Comparison of ENCODE assay signal across 32 cellular contexts in genomic region chr7:88091988-88092675, GRCh38.
DNase-seq lines count a peak whose midpoint lies in the region; ATAC-seq, FAIRE-seq and TF ChIP-seq lines count a peak whose summit lies in the region.
"Had no signal": no experiment of that assay in that cellular context is flagged by ENCODE, and none has a peak within 500 bp of the region (broad histone marks: within the 10 kb centered on the region; RNA-seq: fewer than 3 reads in every experiment).

No MANE protein-coding gene starts in this region.

- ATAC-seq in activated CD8-positive, alpha-beta T cell treated with anti-CD3 and anti-CD28 coated beads for 36 hours, result no peak
- no peak for ATAC-seq in omental fat pad (ENCODE audit: low FRiP score)
- ATAC-seq: activated naive CD8-positive, alpha-beta T cell treated with anti-CD3 and anti-CD28 coated beads, Interleukin-2, amount 50 U/mL, for 24 hours; activated T-cell treated with anti-CD3 and anti-CD28 coated beads, Interleukin-2, amount 50 U/mL, for 72 hours; effector memory CD8-positive, alpha-beta T cell; left cardiac atrium; mucosa of descending colon had no signal

- CTCF ChIA-PET in A673 (lab: Charles Lee), result no interaction called here
- CTCF ChIA-PET in activated CD8-positive, alpha-beta T cell treated with anti-CD3 and anti-CD28 coated beads for 36 hours (lab: Charles Lee), result no interaction called here

- H3K27me3 ChIP-seq in A673 (replicated peaks; ENCODE audit: insufficient read depth, low read depth, low read length, poor library complexity), result no peaks in the 10 kb centered on the region
- H3K27me3 ChIP-seq: BLaER1 treated with 17β-estradiol and CSF1 and Interleukin-3, amounts not matched to agents 10 nM and 100 nM; SJSA1; tibial nerve had no signal

- no peaks in the 10 kb centered on the region for H3K36me3 ChIP-seq in A673 (ENCODE audit: insufficient read depth, low read length, poor library complexity, severe bottlenecking)
- H3K36me3 ChIP-seq: BLaER1 treated with 17β-estradiol and CSF1 and Interleukin-3, amounts not matched to agents 10 nM and 100 nM; SJSA1; tibial nerve had no signal

- H3K9me3 ChIP-seq in A673 (ENCODE audit: low read depth, low read length, poor library complexity, severe bottlenecking), result no peaks in the 10 kb centered on the region
- H3K9me3 ChIP-seq: BLaER1 treated with 17β-estradiol and CSF1 and Interleukin-3, amounts not matched to agents 10 nM and 100 nM; mucosa of descending colon; SJSA1; tibial nerve had no signal

- DNase-seq in A673 (ENCODE audit: low spot score), result peak; percentile 39
- no peak for DNase-seq in D721Med (ENCODE audit: insufficient read length, low spot score)
- peak; percentile 45 to 49 for DNase-seq in NCI-H1930 (lab: John Stamatoyannopoulos, UW)
- DNase-seq in SK-N-DZ (ENCODE audit: low spot score), result peak; percentile 83
- no peak for DNase-seq in activated CD8-positive, alpha-beta T cell treated with anti-CD3 and anti-CD28 coated beads for 36 hours
- no peak for DNase-seq in effector CD4-positive, alpha-beta T cell
- no peak for DNase-seq in omental fat pad (ENCODE audit: low spot score)
- DNase-seq: activated CD4-positive, alpha-beta T cell treated with anti-CD3 and anti-CD28 coated beads, Interleukin-2, amount 50 U/mL, for 4 hours; activated CD4-positive, CD25-positive, alpha-beta regulatory T cell; activated naive CD8-positive, alpha-beta T cell treated with anti-CD3 and anti-CD28 coated beads, Interleukin-2, amount 50 U/mL, for 24 hours; activated T-cell treated with anti-CD3 and anti-CD28 coated beads, Interleukin-2, amount 50 U/mL, for 72 hours; DMS79; effector memory CD8-positive, alpha-beta T cell; GDM1; HCEC 1CT; immature natural killer cell; IMR-90; left cardiac atrium; mucosa of descending colon; NCI-H187 treated with DMSO at 0.1 percent for 48 hours; NCI-H526; nephron progenitor cell; OCI-M1; stimulated activated CD4-positive, alpha-beta T cell treated with anti-CD3 and anti-CD28 coated beads, Interleukin-15, amount 100 ng/mL, for 24 hours; stimulated activated CD4-positive, alpha-beta T cell treated with anti-CD3 and anti-CD28 coated beads, Interleukin-4, amount 100 ng/mL, for 4 hours had no signal

- TF ChIP-seq CTCF in A673 (conservative IDR thresholded peaks at IDR 0.05; ENCODE audit: low read depth, low read length) (no peak), D721Med (IDR thresholded peaks at IDR 0.05; ENCODE audit: insufficient read depth, missing control alignments) (no peak), omental fat pad (IDR thresholded peaks at IDR 0.05) (no peak)
- no peak for TF ChIP-seq CTCF in activated CD8-positive, alpha-beta T cell treated with anti-CD3 and anti-CD28 coated beads for 36 hours (IDR thresholded peaks at IDR 0.05)

- H3K4me3 ChIP-seq in A673 (ENCODE audit: low read depth, low read length, poor library complexity, severe bottlenecking), result no peak overlapping the region
- H3K4me3 ChIP-seq: BLaER1 treated with 17β-estradiol and CSF1 and Interleukin-3, amounts not matched to agents 10 nM and 100 nM; coronary artery; mucosa of descending colon; SJSA1; tibial nerve had no signal

- no peak overlapping the region for H3K27ac Mint-ChIP-seq in activated CD8-positive, alpha-beta T cell treated with anti-CD3 and anti-CD28 coated beads for 36 hours
- H3K27ac Mint-ChIP-seq: activated naive CD8-positive, alpha-beta T cell treated with anti-CD3 and anti-CD28 coated beads, Interleukin-2, amount 50 U/mL, for 24 hours; activated T-cell treated with anti-CD3 and anti-CD28 coated beads, Interleukin-2, amount 50 U/mL, for 72 hours; nephron progenitor cell; T-helper 1 cell treated with Interleukin-12 subunit alpha and Interleukin-12 subunit beta and Interleukin-4 antibody, amounts not matched to agents 30 μg/mL and 1 μg/mL, for 36 hours had no signal

- no peak overlapping the region for H3K4me3 Mint-ChIP-seq in activated CD8-positive, alpha-beta T cell treated with anti-CD3 and anti-CD28 coated beads for 36 hours
- H3K4me3 Mint-ChIP-seq: activated naive CD8-positive, alpha-beta T cell treated with anti-CD3 and anti-CD28 coated beads, Interleukin-2, amount 50 U/mL, for 24 hours; activated T-cell treated with anti-CD3 and anti-CD28 coated beads, Interleukin-2, amount 50 U/mL, for 72 hours; effector memory CD8-positive, alpha-beta T cell; immature natural killer cell; nephron progenitor cell; T-helper 1 cell treated with Interleukin-12 subunit alpha and Interleukin-12 subunit beta and Interleukin-4 antibody, amounts not matched to agents 30 μg/mL and 1 μg/mL, for 36 hours had no signal

- BruUV-seq in A673 (replicated peaks; lab: Mats Ljungman, UMichigan), result no TSS peak

- peak; percentile 81 for FAIRE-seq in D721Med (lab: Jason Lieb, UNC)
- FAIRE-seq: astrocyte had no signal

- intact Hi-C loops in A673 (cut with micrococcal nuclease; ENCODE audit: unreplicated experiment), result no loop called here
- intact Hi-C loops in activated CD8-positive, alpha-beta T cell treated with anti-CD3 and anti-CD28 coated beads for 36 hours (cut with micrococcal nuclease), result no loop called here

- no peaks in the 10 kb centered on the region for H3K36me3 Mint-ChIP-seq in activated CD8-positive, alpha-beta T cell treated with anti-CD3 and anti-CD28 coated beads for 36 hours (ENCODE audit: low read depth)
- H3K36me3 Mint-ChIP-seq: immature natural killer cell had no signal

- H3K27ac ChIP-seq in A673 (ENCODE audit: low read depth, low read length, poor library complexity, severe bottlenecking), result no peak overlapping the region
- H3K27ac ChIP-seq: BLaER1 treated with 17β-estradiol and CSF1 and Interleukin-3, amounts not matched to agents 10 nM and 100 nM; coronary artery; RWPE1; SJSA1; tibial nerve had no signal

- POLR2A ChIA-PET in A673 (lab: Charles Lee; ENCODE audit: low non-redundant PET), result no interaction called here
- POLR2A ChIA-PET in activated CD8-positive, alpha-beta T cell treated with anti-CD3 and anti-CD28 coated beads for 36 hours (lab: Charles Lee), result no interaction called here

- peaks cover 13% of the 10 kb centered on the region for H3K4me1 Mint-ChIP-seq in activated CD8-positive, alpha-beta T cell treated with anti-CD3 and anti-CD28 coated beads for 36 hours (ENCODE audit: low read depth)

- H3K4me1 ChIP-seq in A673 (ENCODE audit: insufficient read depth, low read length, poor library complexity, severe bottlenecking), result peaks cover 26% of the 10 kb centered on the region
- H3K4me1 ChIP-seq: SJSA1 had no signal

- H3K9me3 Mint-ChIP-seq in activated CD8-positive, alpha-beta T cell treated with anti-CD3 and anti-CD28 coated beads for 36 hours, result no peaks in the 10 kb centered on the region
- H3K9me3 Mint-ChIP-seq: activated naive CD8-positive, alpha-beta T cell treated with anti-CD3 and anti-CD28 coated beads, Interleukin-2, amount 50 U/mL, for 24 hours; activated T-cell treated with anti-CD3 and anti-CD28 coated beads, Interleukin-2, amount 50 U/mL, for 72 hours; effector memory CD8-positive, alpha-beta T cell; immature natural killer cell; nephron progenitor cell; T-helper 1 cell treated with Interleukin-12 subunit alpha and Interleukin-12 subunit beta and Interleukin-4 antibody, amounts not matched to agents 30 μg/mL and 1 μg/mL, for 36 hours had no signal

- no peaks in the 10 kb centered on the region for H3K27me3 Mint-ChIP-seq in activated CD8-positive, alpha-beta T cell treated with anti-CD3 and anti-CD28 coated beads for 36 hours
- H3K27me3 Mint-ChIP-seq: activated naive CD8-positive, alpha-beta T cell treated with anti-CD3 and anti-CD28 coated beads, Interleukin-2, amount 50 U/mL, for 24 hours; effector memory CD8-positive, alpha-beta T cell had no signal

Comparison
In these comparisons a context has a peak if more than half of its experiments do, and no peak if none do; other contexts are left out.
1. DNase-seq: peak in A673 (single experiment), NCI-H1930 (2 of 2) and SK-N-DZ (single experiment); none in D721Med (single experiment), activated CD8-positive, alpha-beta T cell treated with anti-CD3 and anti-CD28 coated beads for 36 hours (single experiment), effector CD4-positive, alpha-beta T cell (single experiment) and omental fat pad (single experiment).